Comparison of ENCODE assay signal across 18 cellular contexts in genomic region chr10:108049668-108050067, GRCh38.
"Had no signal": no experiment of that assay in that cellular context is flagged by ENCODE, and none has a peak within 500 bp of the region (broad histone marks: within the 10 kb centered on the region; RNA-seq: fewer than 3 reads in every experiment).

No MANE protein-coding gene starts in this region.

- H3K4me1 Mint-ChIP-seq: naive thymus-derived CD4-positive, alpha-beta T cell; nephron; neural progenitor cell; stimulated activated naive B cell treated with anti-CD40 and anti-IgM and Interleukin-4, amounts not matched to agents 10 μg/mL and 1 μg/mL and 100 μg/mL, for 72 hours had no signal

- H3K4me3 Mint-ChIP-seq: effector memory CD8-positive, alpha-beta T cell; naive thymus-derived CD4-positive, alpha-beta T cell; nephron; neural progenitor cell; stimulated activated naive B cell treated with anti-CD40 and anti-IgM and Interleukin-4, amounts not matched to agents 10 μg/mL and 1 μg/mL and 100 μg/mL, for 72 hours; stimulated activated naive CD8-positive, alpha-beta T cell treated with anti-CD3 and anti-CD28 coated beads, Interleukin-15, Interleukin-2, amounts not matched to agents 100 ng/mL and 50 ng/mL, for 24 hours had no signal

- DNase-seq: cortex of kidney; effector memory CD8-positive, alpha-beta T cell; mesendoderm; midbrain; naive thymus-derived CD4-positive, alpha-beta T cell; right lobe of liver; small intestine; stimulated activated CD4-positive, alpha-beta T cell treated with anti-CD3 and anti-CD28 coated beads, Interleukin-15, amount 100 ng/mL, for 24 hours; stimulated activated CD4-positive, alpha-beta T cell treated with anti-CD3 and anti-CD28 coated beads, Interleukin-2, amount 100 ng/mL, for 48 hours; stimulated activated naive B cell treated with anti-CD40 and anti-IgM and Interleukin-4, amounts not matched to agents 10 μg/mL and 1 μg/mL and 100 μg/mL, for 72 hours; upper lobe of left lung had no signal

- H3K27me3 Mint-ChIP-seq: effector memory CD8-positive, alpha-beta T cell; naive thymus-derived CD4-positive, alpha-beta T cell; progenitor cell of endocrine pancreas; stimulated activated naive B cell treated with anti-CD40 and anti-IgM and Interleukin-4, amounts not matched to agents 10 μg/mL and 1 μg/mL and 100 μg/mL, for 72 hours; stimulated activated naive CD8-positive, alpha-beta T cell treated with anti-CD3 and anti-CD28 coated beads, Interleukin-15, Interleukin-2, amounts not matched to agents 100 ng/mL and 50 ng/mL, for 24 hours had no signal

- H3K27ac Mint-ChIP-seq: effector memory CD8-positive, alpha-beta T cell; naive thymus-derived CD4-positive, alpha-beta T cell; nephron; neural progenitor cell; progenitor cell of endocrine pancreas; stimulated activated naive B cell treated with anti-CD40 and anti-IgM and Interleukin-4, amounts not matched to agents 10 μg/mL and 1 μg/mL and 100 μg/mL, for 72 hours; stimulated activated naive CD8-positive, alpha-beta T cell treated with anti-CD3 and anti-CD28 coated beads, Interleukin-15, Interleukin-2, amounts not matched to agents 100 ng/mL and 50 ng/mL, for 24 hours had no signal

- H3K36me3 Mint-ChIP-seq: naive thymus-derived CD4-positive, alpha-beta T cell; neural progenitor cell; stimulated activated naive B cell treated with anti-CD40 and anti-IgM and Interleukin-4, amounts not matched to agents 10 μg/mL and 1 μg/mL and 100 μg/mL, for 72 hours had no signal

- H3K9me3 Mint-ChIP-seq: nephron, neural progenitor cell had no signal

- ATAC-seq: effector memory CD8-positive, alpha-beta T cell; left lobe of liver; naive thymus-derived CD4-positive, alpha-beta T cell; right lobe of liver; stimulated activated naive B cell treated with anti-CD40 and anti-IgM and Interleukin-4, amounts not matched to agents 10 μg/mL and 1 μg/mL and 100 μg/mL, for 72 hours had no signal

- H3K4me3 ChIP-seq: neural progenitor cell, right lobe of liver, thoracic aorta, tibial nerve, upper lobe of left lung had no signal
